In genomic region chr1:1000357-1001056, GRCh38 we compare ENCODE assay signal across 8 cellular contexts. TPM values are rescaled to one million over a fixed set of nuclear protein-coding genes. Genes with fewer than 3 reads are reported as not detected.
DNase-seq lines count a peak whose midpoint lies in the region; ATAC-seq and TF ChIP-seq lines count a peak whose summit lies in the region.

No MANE protein-coding gene starts in this region.

- no peak for ATAC-seq in HG02610 (IDR thresholded peaks at IDR 0.05; ENCODE audit: unreplicated experiment)
- no peak for ATAC-seq in HG02870 (IDR thresholded peaks at IDR 0.05; ENCODE audit: unreplicated experiment)

- H3K4me3 Mint-ChIP-seq in T-helper 2 cell treated with Interferon-gamma antibody and Interleukin-4, amounts not matched to agents 5 μg/mL and 100 μg/mL, for 36 hours = peak overlapping the region; percentile 68

- peaks cover 14% of the 10 kb centered on the region for H3K4me1 Mint-ChIP-seq in T-helper 2 cell treated with Interferon-gamma antibody and Interleukin-4, amounts not matched to agents 5 μg/mL and 100 μg/mL, for 36 hours (ENCODE audit: low read depth)

- no peaks in the 10 kb centered on the region for H3K36me3 ChIP-seq in sigmoid colon

- TF ChIP-seq EP300 in sigmoid colon (IDR thresholded peaks at IDR 0.05) = peak in 3 of 4 donors; percentile 97 to 98 (median 98)

- peak; percentile 20 to 45 for TF ChIP-seq POLR2A in sigmoid colon (IDR thresholded peaks at IDR 0.05)

- 1% methylated on average over 75 of the region's 75 CpGs for WGBS in sigmoid colon, 2 donors

- TF ChIP-seq CTCF in HL-60 (IDR thresholded peaks at IDR 0.05; ENCODE audit: insufficient read depth, low read length) (no peak), sigmoid colon (IDR thresholded peaks at IDR 0.05) (no peak)

- H3K36me3 Mint-ChIP-seq in T-helper 2 cell treated with Interferon-gamma antibody and Interleukin-4, amounts not matched to agents 5 μg/mL and 100 μg/mL, for 36 hours (ENCODE audit: low read depth) = no peaks in the 10 kb centered on the region

- peaks cover 57% of the 10 kb centered on the region for H3K27me3 ChIP-seq in HL-60 (ENCODE audit: insufficient read depth, poor library complexity, severe bottlenecking)
- H3K27me3 ChIP-seq in sigmoid colon = peaks cover 0 to 17% (median 5%) of the 10 kb centered on the region in 3 donors

- H3K27ac Mint-ChIP-seq in T-helper 2 cell treated with Interferon-gamma antibody and Interleukin-4, amounts not matched to agents 5 μg/mL and 100 μg/mL, for 36 hours = peak overlapping the region; percentile 73

- peaks cover 0 to 51% (median 42%) of the 10 kb centered on the region in 4 donors for H3K4me1 ChIP-seq in sigmoid colon

- H3K27ac ChIP-seq in HL-60 (replicated peaks) (no peak overlapping the region), sigmoid colon (peak overlapping the region; percentile 89 to 98 (median 96))

- intact Hi-C loops in sigmoid colon (cut with DNase I) = loop anchor here (1.0 kb wide), 2 partner anchors 19 to 41 kb away; partner anchors contain the start of gene NOC2L

- H3K27me3 Mint-ChIP-seq in T-helper 2 cell treated with Interferon-gamma antibody and Interleukin-4, amounts not matched to agents 5 μg/mL and 100 μg/mL, for 36 hours (ENCODE audit: low read depth) = peaks cover 39% of the 10 kb centered on the region

- H3K4me3 ChIP-seq in HL-60 (replicated peaks; ENCODE audit: insufficient read depth, low read length) (peak overlapping the region; percentile 30), sigmoid colon (peak overlapping the region; percentile 58 to 92 (median 60))

- no peaks in the 10 kb centered on the region for H3K9me3 ChIP-seq in sigmoid colon

- H3K9me3 Mint-ChIP-seq in T-helper 2 cell treated with Interferon-gamma antibody and Interleukin-4, amounts not matched to agents 5 μg/mL and 100 μg/mL, for 36 hours = no peaks in the 10 kb centered on the region

- DNase-seq in DMS79 treated with DMSO at 0.1 percent for 48 hours (lab: John Stamatoyannopoulos, UW) = peak; percentile 81
- peak; percentile 13 to 57 for DNase-seq in HL-60 (ENCODE audit: low read depth in 1 of 2, low spot score in 1 of 2)
- peak; percentile 51 for DNase-seq in T-helper 2 cell treated with Interferon-gamma antibody and Interleukin-4, amounts not matched to agents 5 μg/mL and 100 μg/mL, for 36 hours (ENCODE audit: low spot score)
- peak; percentile 95 for DNase-seq in astrocyte of the hippocampus (ENCODE audit: low read depth, low spot score)
- peak in 37 of 51 donors; percentile 25 to 88 (median 69) for DNase-seq in hypothalamus (lab: John Stamatoyannopoulos, UW)
- DNase-seq in sigmoid colon = peak; percentile 95

RNA-seq across cellular contexts. Expression of gene HES4, which starts 0.6 kb away (rescaled TPM):
- total RNA-seq in sigmoid colon = 10 to 100 TPM; 25.0 to 65.1 (median 27.9) TPM
- polyA plus RNA-seq in sigmoid colon = 10 to 100 TPM in 1 of 3 donors, 1 to 10 TPM in 2; 1.2 to 15.7 (median 4.6) TPM

RNA-seq across cellular contexts. Expression of gene ISG15, which starts 12.8 kb away (rescaled TPM):
- 10 to 100 TPM; 49.4 to 81.1 (median 68.8) TPM for total RNA-seq in sigmoid colon
- polyA plus RNA-seq in sigmoid colon = 100 to 1,000 TPM in 2 of 3 donors, 10 to 100 TPM in 1; 78.7 to 357 (median 241) TPM

RNA-seq across cellular contexts. Expression of gene PERM1, which starts 18.6 kb away (rescaled TPM):
- under 1 TPM in 1 of 4 donors, not detected in 3; under 0.01 TPM for total RNA-seq in sigmoid colon
- under 1 TPM in 2 of 3 donors, not detected in 1; 0.16 to 0.69 TPM for polyA plus RNA-seq in sigmoid colon

RNA-seq across cellular contexts. Expression of gene AGRN, which starts 19.4 kb away (rescaled TPM):
- total RNA-seq in sigmoid colon = 10 to 100 TPM in 2 of 4 donors, 1 to 10 TPM in 2; 3.9 to 23.3 (median 10.3) TPM
- polyA plus RNA-seq in sigmoid colon = 10 to 100 TPM in 1 of 3 donors, 1 to 10 TPM in 2; 2.8 to 54.4 (median 3.0) TPM

RNA-seq across cellular contexts. Expression of gene PLEKHN1, which starts 34.2 kb away (rescaled TPM):
- total RNA-seq in sigmoid colon = not detected
- 1 to 10 TPM in 1 of 3 donors, under 1 TPM in 1, not detected in 1; 0.46 to 1.5 TPM for polyA plus RNA-seq in sigmoid colon

Comparison
In these comparisons a context has a peak if more than half of its experiments do, and no peak if none do; other contexts are left out.
1. DNase-seq: peak in every context shown above with its lines; median percentile 95 in astrocyte of the hippocampus; 95 in sigmoid colon; 81 in DMS79 treated with DMSO at 0.1 percent for 48 hours; 69 in hypothalamus; 51 in T-helper 2 cell treated with Interferon-gamma antibody and Interleukin-4, amounts not matched to agents 5 μg/mL and 100 μg/mL, for 36 hours; 35 in HL-60.